1 cellular context compared by ENCODE assay signal in the genomic region with DNA sequence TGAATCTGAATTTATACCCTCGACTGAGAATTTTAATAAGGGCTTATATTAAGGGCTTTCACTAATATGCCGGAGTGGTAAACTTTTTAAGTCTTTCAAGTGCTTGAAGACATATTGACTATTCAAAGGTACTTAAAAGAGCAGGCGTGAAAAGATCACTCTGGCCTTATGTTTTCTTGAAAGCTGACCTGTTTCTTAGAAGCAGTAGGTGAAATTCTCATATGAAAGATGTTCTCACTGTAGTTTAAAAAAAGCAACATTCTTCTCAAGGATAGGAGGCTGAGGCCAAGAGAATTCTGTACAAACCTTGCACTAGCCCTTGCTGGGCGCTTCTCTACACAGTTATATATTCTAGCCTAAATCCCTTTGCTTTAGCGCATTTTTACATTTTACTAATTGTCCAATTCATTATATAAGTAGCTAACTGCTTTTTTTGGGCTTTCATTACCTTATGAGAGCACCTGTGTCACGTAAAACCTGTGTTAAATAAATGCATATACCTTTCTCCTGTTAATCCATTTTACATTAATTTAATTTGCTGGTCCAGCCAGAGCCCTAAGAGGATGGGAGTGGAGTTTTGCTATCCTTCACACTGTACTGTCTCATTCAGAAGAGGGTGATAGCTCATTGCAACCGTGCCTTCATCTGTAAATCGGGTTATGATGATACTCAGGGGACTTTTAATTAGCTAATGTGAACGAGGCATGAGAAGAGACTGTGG.
TF ChIP-seq lines count a peak whose summit lies in the region.

No MANE protein-coding gene starts in this region.

TF ChIP-seq in endothelial cell of umbilical vein, 7 proteins besides CTCF, POLR2A, EP300 and RAD21:
- TF ChIP-seq GATA2 (IDR thresholded peaks at IDR 0.05; ENCODE audit: insufficient read depth, insufficient read length, low read depth, low read length) (no peak), MAX (IDR thresholded peaks at IDR 0.05; ENCODE audit: insufficient read depth, insufficient read length) (no peak), FOS (IDR thresholded peaks at IDR 0.05; ENCODE audit: borderline replicate concordance, insufficient read depth, low read length) (no peak), POLR2AphosphoS5 (IDR thresholded peaks at IDR 0.05; ENCODE audit: insufficient read depth, low read depth, low read length) (no peak), EZH2 (IDR thresholded peaks at IDR 0.05; ENCODE audit: borderline replicate concordance, low read depth, low read length, severe bottlenecking) (no peak), MYC (IDR thresholded peaks at IDR 0.05; ENCODE audit: low read depth, low read length) (no peak), JUN (IDR thresholded peaks at IDR 0.05; ENCODE audit: borderline replicate concordance, insufficient read depth, insufficient read length, low read depth) (no peak)
